In the genomic region with DNA sequence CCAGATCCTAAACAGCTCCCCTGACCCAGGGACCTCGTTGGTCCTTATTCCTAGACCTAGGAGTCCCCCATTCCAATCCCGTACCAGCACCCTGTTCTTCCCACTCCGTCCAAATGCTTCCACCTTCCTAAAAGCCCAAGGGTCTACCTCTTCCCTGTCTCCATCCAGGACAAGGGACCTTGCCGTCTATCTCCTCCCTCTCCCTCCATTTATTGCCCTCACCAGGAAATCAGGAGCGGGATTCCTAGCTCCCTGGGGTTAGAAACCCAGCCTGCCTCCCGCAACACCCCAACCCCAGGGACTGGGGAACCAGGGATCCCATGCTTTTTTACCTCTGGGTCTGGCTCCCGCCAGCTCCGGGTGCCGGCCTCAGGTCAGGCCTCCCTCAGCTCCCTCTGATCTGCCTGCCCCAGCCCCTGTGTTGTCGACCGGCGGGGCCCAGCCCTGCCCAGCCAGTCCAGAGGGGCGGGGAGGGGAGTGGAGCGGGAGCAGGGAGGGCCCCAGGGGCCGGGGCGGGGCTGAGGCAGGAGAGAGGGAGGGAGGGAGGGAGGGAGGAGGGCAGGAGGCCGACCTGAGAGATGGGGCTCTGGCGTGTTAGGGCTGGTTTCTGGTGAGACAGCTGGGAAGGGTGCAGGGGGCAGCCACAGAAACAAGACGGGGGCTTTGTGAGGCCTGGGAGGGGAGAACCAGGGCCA, we compare ENCODE assay signal across 9 cellular contexts. TPM values are rescaled to one million over a fixed set of nuclear protein-coding genes. Genes with fewer than 3 reads are reported as not detected.
DNase-seq lines count a peak whose midpoint lies in the region; ATAC-seq lines count a peak whose summit lies in the region.
"Had no signal": no experiment of that assay in that cellular context is flagged by ENCODE, and none has a peak within 500 bp of the region (broad histone marks: within the 10 kb centered on the region; RNA-seq: fewer than 3 reads in every experiment).

B3GNT8 (minus strand) TSS at position 423 of the 695 bp plus-strand sequence. CDS start 596 bp downstream, outside the sequence.

- H3K9me3 ChIP-seq in endocrine pancreas (ENCODE audit: control insufficient read depth, low read length), result no peaks in the 10 kb centered on the region

- no peaks in the 10 kb centered on the region for H3K9me3 Mint-ChIP-seq in activated CD4-positive, alpha-beta memory T cell treated with anti-CD3 and anti-CD28 coated beads, Interleukin-2, amount 10 ng/mL, durations not matched to agents 7 days and 5 days
- no peaks in the 10 kb centered on the region for H3K9me3 Mint-ChIP-seq in stimulated activated naive B cell treated with anti-CD40 and anti-IgM and Interleukin-4, amounts not matched to agents 10 μg/mL and 1 μg/mL and 100 μg/mL, for 72 hours

- H3K4me1 ChIP-seq in endocrine pancreas (ENCODE audit: control insufficient read depth, insufficient read depth, low read length), result no peaks in the 10 kb centered on the region

- H3K36me3 Mint-ChIP-seq in activated CD4-positive, alpha-beta memory T cell treated with anti-CD3 and anti-CD28 coated beads, Interleukin-2, amount 10 ng/mL, durations not matched to agents 7 days and 5 days (ENCODE audit: low read depth), result peaks cover 25% of the 10 kb centered on the region
- peaks cover 34 to 44% of the 10 kb centered on the region in 2 donors for H3K36me3 Mint-ChIP-seq in stimulated activated naive B cell treated with anti-CD40 and anti-IgM and Interleukin-4, amounts not matched to agents 10 μg/mL and 1 μg/mL and 100 μg/mL, for 72 hours

- peak; percentile 64 to 66 for ATAC-seq in stimulated activated naive B cell treated with anti-CD40 and anti-IgM and Interleukin-4, amounts not matched to agents 10 μg/mL and 1 μg/mL and 100 μg/mL, for 72 hours (replicated peaks)

- H3K4me1 Mint-ChIP-seq in activated CD4-positive, alpha-beta memory T cell treated with anti-CD3 and anti-CD28 coated beads, Interleukin-2, amount 10 ng/mL, durations not matched to agents 7 days and 5 days, result peaks cover 45% of the 10 kb centered on the region
- peaks cover 9 to 26% of the 10 kb centered on the region in 2 donors for H3K4me1 Mint-ChIP-seq in stimulated activated naive B cell treated with anti-CD40 and anti-IgM and Interleukin-4, amounts not matched to agents 10 μg/mL and 1 μg/mL and 100 μg/mL, for 72 hours

- H3K4me3 ChIP-seq in endocrine pancreas (ENCODE audit: control insufficient read depth, insufficient read depth, low read length), result peak within 1 kb of the TSS; percentile 68

- DNase-seq in EH (ENCODE audit: low read depth), result peak; percentile 75
- DNase-seq in NCI-H187 (lab: John Stamatoyannopoulos, UW), result peak; percentile 84 to 92
- DNase-seq in activated CD4-positive, alpha-beta memory T cell treated with anti-CD3 and anti-CD28 coated beads, Interleukin-2, amount 10 ng/mL, durations not matched to agents 7 days and 5 days, result peak; percentile 67
- peak; percentile 94 for DNase-seq in mesenteric fat pad (ENCODE audit: low spot score)
- DNase-seq in stimulated activated naive B cell treated with anti-CD40 and anti-IgM and Interleukin-4, amounts not matched to agents 10 μg/mL and 1 μg/mL and 100 μg/mL, for 72 hours, result peak; percentile 13
- no peak for DNase-seq in NCI-H2081 (lab: John Stamatoyannopoulos, UW)
- no peak for DNase-seq in Ammon's horn (ENCODE audit: low spot score)

- H3K27me3 ChIP-seq in endocrine pancreas (ENCODE audit: control insufficient read depth, insufficient read depth, low read length), result no peaks in the 10 kb centered on the region

- no peaks in the 10 kb centered on the region for H3K27me3 Mint-ChIP-seq in activated CD4-positive, alpha-beta memory T cell treated with anti-CD3 and anti-CD28 coated beads, Interleukin-2, amount 10 ng/mL, durations not matched to agents 7 days and 5 days
- H3K27me3 Mint-ChIP-seq in stimulated activated naive B cell treated with anti-CD40 and anti-IgM and Interleukin-4, amounts not matched to agents 10 μg/mL and 1 μg/mL and 100 μg/mL, for 72 hours, result no peaks in the 10 kb centered on the region

- H3K36me3 ChIP-seq in endocrine pancreas (ENCODE audit: control insufficient read depth, insufficient read depth, low read length), result peaks cover 3% of the 10 kb centered on the region

- POLR2A ChIA-PET in activated CD4-positive, alpha-beta memory T cell treated with anti-CD3 and anti-CD28 coated beads, Interleukin-2, amount 10 ng/mL, durations not matched to agents 7 days and 5 days (lab: Charles Lee), result interaction anchor here (1.0 to 3.9 kb wide), 4 partner anchors 12 to 122 kb away, joined by 3 to 30 read pairs (median 4); partner anchors contain the start of gene DMAC2

- CTCF ChIA-PET in activated CD4-positive, alpha-beta memory T cell treated with anti-CD3 and anti-CD28 coated beads, Interleukin-2, amount 10 ng/mL, durations not matched to agents 7 days and 5 days (lab: Charles Lee), result interaction anchor here (0.6 to 2.3 kb wide), 4 partner anchors 13 to 472 kb away, joined by 3 to 9 read pairs (median 3); partner anchors contain the start of gene DMAC2

- H3K27ac Mint-ChIP-seq in activated CD4-positive, alpha-beta memory T cell treated with anti-CD3 and anti-CD28 coated beads, Interleukin-2, amount 10 ng/mL, durations not matched to agents 7 days and 5 days, result peak within 1 kb of the TSS; percentile 81
- H3K27ac Mint-ChIP-seq in stimulated activated naive B cell treated with anti-CD40 and anti-IgM and Interleukin-4, amounts not matched to agents 10 μg/mL and 1 μg/mL and 100 μg/mL, for 72 hours, result peak within 1 kb of the TSS; percentile 7

- peak within 1 kb of the TSS; percentile 80 for H3K4me3 Mint-ChIP-seq in activated CD4-positive, alpha-beta memory T cell treated with anti-CD3 and anti-CD28 coated beads, Interleukin-2, amount 10 ng/mL, durations not matched to agents 7 days and 5 days
- peak within 1 kb of the TSS; percentile 51 to 71 for H3K4me3 Mint-ChIP-seq in stimulated activated naive B cell treated with anti-CD40 and anti-IgM and Interleukin-4, amounts not matched to agents 10 μg/mL and 1 μg/mL and 100 μg/mL, for 72 hours

- peak within 1 kb of the TSS; percentile 96 for H3K9ac ChIP-seq in endocrine pancreas (ENCODE audit: control insufficient read depth, insufficient read depth, low read length)

RNA-seq across cellular contexts. Expression of gene B3GNT8, which starts in this region (rescaled TPM):
- total RNA-seq in activated CD4-positive, alpha-beta memory T cell treated with anti-CD3 and anti-CD28 coated beads, Interleukin-2, amount 10 ng/mL, durations not matched to agents 7 days and 5 days, result 1 to 10 TPM; 4.3 to 5.4 TPM
- 8.1 TPM for total RNA-seq in mesenteric fat pad
- total RNA-seq: LHCN-M2 had no signal

Comparison
In these comparisons a context has a peak if more than half of its experiments do, and no peak if none do; other contexts are left out.
1. DNase-seq: peak in EH (single experiment), NCI-H187 (2 of 2), activated CD4-positive, alpha-beta memory T cell treated with anti-CD3 and anti-CD28 coated beads, Interleukin-2, amount 10 ng/mL, durations not matched to agents 7 days and 5 days (single experiment), mesenteric fat pad (single experiment) and stimulated activated naive B cell treated with anti-CD40 and anti-IgM and Interleukin-4, amounts not matched to agents 10 μg/mL and 1 μg/mL and 100 μg/mL, for 72 hours (single experiment); none in NCI-H2081 (0 of 2) and Ammon's horn (single experiment).